1 cellular context compared by ENCODE assay signal in the genomic region with DNA sequence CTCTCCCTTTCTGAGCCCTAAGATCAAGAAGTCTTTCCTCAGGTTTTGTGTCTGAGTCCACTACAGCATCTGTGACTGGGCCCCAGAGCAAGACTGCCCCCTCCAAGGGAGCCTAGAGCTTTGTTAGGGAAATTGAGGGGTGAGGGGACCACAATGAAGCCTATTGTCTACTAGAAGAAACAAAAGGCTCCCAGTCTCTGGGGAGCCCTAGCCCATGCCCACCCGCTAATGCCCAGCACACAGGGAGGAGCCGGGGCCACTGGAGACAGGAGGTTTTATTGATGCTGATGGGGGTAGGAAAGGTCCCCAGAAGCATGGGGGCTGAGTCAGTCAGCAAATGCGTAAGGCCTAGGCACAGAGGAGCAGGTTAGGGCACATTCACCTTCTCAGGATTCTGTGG.
A peak's percentile ranks its signal among the peaks of the same experiment; 100 is the strongest.
TF ChIP-seq lines count a peak whose summit lies in the region.

No MANE protein-coding gene starts in this region.

TF ChIP-seq in K562, 482 proteins besides CTCF, POLR2A, EP300 and RAD21:
- TF ChIP-seq ATF1 (CRISPR knock-in tag; IDR thresholded peaks at IDR 0.05) = no peak
- TF ChIP-seq ATF1 (tag; IDR thresholded peaks at IDR 0.05) = no peak
- TF ChIP-seq MECOM (CRISPR knock-in tag; IDR thresholded peaks at IDR 0.05) = 0 out of 2 replicates have a peak, but pooled peaks have one; percentile 6
- TF ChIP-seq FOXK1 (CRISPR knock-in tag; IDR thresholded peaks at IDR 0.05; ENCODE audit: borderline replicate concordance) = 0 out of 2 replicates have a peak, but pooled peaks have one; percentile 18
